Comparison of ENCODE assay signal across 21 cellular contexts in genomic region chr11:134497586-134497985, GRCh38.
DNase-seq lines count a peak whose midpoint lies in the region; ATAC-seq and TF ChIP-seq lines count a peak whose summit lies in the region.
"Had no signal": no experiment of that assay in that cellular context is flagged by ENCODE, and none has a peak within 500 bp of the region (broad histone marks: within the 10 kb centered on the region; RNA-seq: fewer than 3 reads in every experiment).

No MANE protein-coding gene starts in this region.

- POLR2A ChIA-PET in WTC11 (lab: Charles Lee), result no interaction called here

- H3K36me3 Mint-ChIP-seq in WTC11, result 0 out of 2 replicates have a peak, but pooled peaks cover 9% of the 10 kb centered on the region

- H4K20me1 ChIP-seq in osteoblast (ENCODE audit: insufficient read depth, low read length), result no peaks in the 10 kb centered on the region

- H3K27me3 Mint-ChIP-seq in WTC11 (ENCODE audit: low read depth), result peaks cover 39% of the 10 kb centered on the region

- H3K27ac Mint-ChIP-seq in WTC11, result no peak overlapping the region

- no peak overlapping the region for H2AFZ ChIP-seq in osteoblast (ENCODE audit: low read length)

- H3K4me1 ChIP-seq in mucosa of rectum (ENCODE audit: control insufficient read depth in 2 of 2, insufficient read depth in 2 of 2, low read length in 2 of 2) (peaks cover 7 to 10% of the 10 kb centered on the region in 2 donors), osteoblast (ENCODE audit: insufficient read depth, low read length) (no peaks in the 10 kb centered on the region)
- H3K4me1 ChIP-seq: ascending aorta had no signal

- H3K27ac ChIP-seq in mucosa of rectum (ENCODE audit: low read depth in 2 of 2, low read length in 2 of 2) (peak overlapping the region; percentile 75 to 80), osteoblast (ENCODE audit: low read depth, low read length) (no peak overlapping the region)
- H3K27ac ChIP-seq: ascending aorta, coronary artery had no signal

- H3K36me3 ChIP-seq in mucosa of rectum (ENCODE audit: control insufficient read depth in 2 of 2, insufficient read depth in 2 of 2, low read length in 2 of 2) (peaks cover 0 to 3% of the 10 kb centered on the region in 2 donors), osteoblast (ENCODE audit: insufficient read depth, low read length) (no peaks in the 10 kb centered on the region)
- H3K36me3 ChIP-seq: ascending aorta had no signal

- no peak overlapping the region for H3K9ac ChIP-seq in mucosa of rectum (ENCODE audit: low read depth in 1 of 2, low read length in 2 of 2)

- no peak overlapping the region for H3K4me2 ChIP-seq in osteoblast (ENCODE audit: insufficient read depth, low read length)

- no peak overlapping the region for H3K4me3 Mint-ChIP-seq in WTC11

- ATAC-seq in WTC11 (peak; percentile 36; the same call in 1 of the 2 replicates), HG03135 (IDR thresholded peaks at IDR 0.05; ENCODE audit: unreplicated experiment) (no peak)
- ATAC-seq: left cardiac atrium, SK-N-SH treated with all-trans-retinoic acid at 6 μM for 48 hours had no signal

- H3K9me3 ChIP-seq in mucosa of rectum (ENCODE audit: control insufficient read depth in 2 of 2, low read length in 2 of 2), result no peaks in the 10 kb centered on the region
- H3K9me3 ChIP-seq in osteoblast (ENCODE audit: low read depth, low read length), result no peaks in the 10 kb centered on the region
- H3K9me3 ChIP-seq: ascending aorta had no signal

- peaks cover 16% of the 10 kb centered on the region for H3K4me1 Mint-ChIP-seq in WTC11

- DNase-seq in COLO668 (lab: John Stamatoyannopoulos, UW; ENCODE audit: unreplicated experiment) (peak; percentile 44), DMS79 (lab: John Stamatoyannopoulos, UW) (peak; percentile 35), WTC11 (ENCODE audit: low spot score) (peak; percentile 19), osteoblast (ENCODE audit: insufficient read length, low spot score, missing footprints) (no peak)
- no peak for DNase-seq in activated CD4-positive, alpha-beta T cell treated with anti-CD3 and anti-CD28 coated beads, Interleukin-2, amount 50 U/mL, for 1 hour
- no peak for DNase-seq in activated CD4-positive, alpha-beta T cell treated with anti-CD3 and anti-CD28 coated beads for 4 hours
- DNase-seq: activated CD4-positive, alpha-beta T cell treated with anti-CD3 and anti-CD28 coated beads for 48 hours; activated CD8-positive, alpha-beta memory T cell treated with anti-CD3 and anti-CD28 coated beads, Interleukin-2, amount 50 U/mL, for 48 hours; activated naive CD4-positive, alpha-beta T cell; HCEC 1CT; KG1; left cardiac atrium; occipital lobe; RPMI8226; stimulated activated CD4-positive, alpha-beta T cell treated with anti-CD3 and anti-CD28 coated beads, Interleukin-4, amount 100 ng/mL, for 1 hour; T-helper 9 cell had no signal

- TF ChIP-seq CTCF in WTC11 (IDR thresholded peaks at IDR 0.05), result no peak
- no peak for TF ChIP-seq CTCF in osteoblast (IDR thresholded peaks at IDR 0.05; ENCODE audit: extremely low read depth, low read depth, low read length)

- no peaks in the 10 kb centered on the region for H3K79me2 ChIP-seq in osteoblast (ENCODE audit: insufficient read depth, low read length)

- no peaks in the 10 kb centered on the region for H3K27me3 ChIP-seq in mucosa of rectum (ENCODE audit: control insufficient read depth in 2 of 2, insufficient read depth in 2 of 2, low read length in 2 of 2)
- H3K27me3 ChIP-seq in osteoblast (ENCODE audit: insufficient read depth, low read length), result no peaks in the 10 kb centered on the region
- H3K27me3 ChIP-seq: ascending aorta had no signal

- H3K4me3 ChIP-seq in mucosa of rectum (ENCODE audit: low read length in 2 of 2) (peak overlapping the region; percentile 5 to 21), osteoblast (ENCODE audit: insufficient read depth, low read length) (no peak overlapping the region)
- H3K4me3 ChIP-seq: ascending aorta, coronary artery had no signal

- CTCF ChIA-PET in WTC11 (lab: Charles Lee), result interaction anchor here (1.1 kb wide), 1 partner anchor 82 kb away, joined by 3 read pairs; no protein-coding TSS in a partner anchor

- H3K9me3 Mint-ChIP-seq in WTC11, result peaks cover 40% of the 10 kb centered on the region

TF ChIP-seq in WTC11, 78 proteins besides CTCF, POLR2A, EP300 and RAD21:
- no peak for TF ChIP-seq ZNF396 (CRISPR knock-in tag; IDR thresholded peaks at IDR 0.05; ENCODE audit: borderline replicate concordance)
- TF ChIP-seq FOXP4 (CRISPR knock-in tag; IDR thresholded peaks at IDR 0.05), result peak; percentile 44; the same call in 1 of the 2 replicates
- no peak for TF ChIP-seq ZNF317 (CRISPR knock-in tag; IDR thresholded peaks at IDR 0.05; ENCODE audit: borderline replicate concordance, low read depth)
- TF ChIP-seq TP53 (CRISPR knock-in tag; IDR thresholded peaks at IDR 0.05), result no peak

Comparison
In these comparisons a context has a peak if more than half of its experiments do, and no peak if none do; other contexts are left out.
1. DNase-seq: peak in COLO668 (single experiment), DMS79 (single experiment) and WTC11 (single experiment); none in osteoblast (single experiment), activated CD4-positive, alpha-beta T cell treated with anti-CD3 and anti-CD28 coated beads, Interleukin-2, amount 50 U/mL, for 1 hour (single experiment) and activated CD4-positive, alpha-beta T cell treated with anti-CD3 and anti-CD28 coated beads for 4 hours (0 of 2).